9 cellular contexts compared by ENCODE assay signal in genomic region chr21:33127154-33127893, GRCh38. TPM values are rescaled to one million over a fixed set of nuclear protein-coding genes. Genes with fewer than 3 reads are reported as not detected.
DNase-seq lines count a peak whose midpoint lies in the region; ATAC-seq and TF ChIP-seq lines count a peak whose summit lies in the region.
"Had no signal": no experiment of that assay in that cellular context is flagged by ENCODE, and none has a peak within 500 bp of the region (broad histone marks: within the 10 kb centered on the region; RNA-seq: fewer than 3 reads in every experiment).

No MANE protein-coding gene starts in this region.

- CTCF ChIA-PET in OCI-LY7 (lab: Charles Lee; ENCODE audit: unreplicated experiment): no interaction called here

- intact Hi-C loops in OCI-LY7 (cut with micrococcal nuclease; ENCODE audit: unreplicated experiment): loop anchor here (5.0 to 10.0 kb wide), 2 partner anchors 185 to 293 kb away; no protein-coding TSS in a partner anchor

- H3K36me3 ChIP-seq in OCI-LY7 (ENCODE audit: insufficient read depth, low read length): no peaks in the 10 kb centered on the region

- H3K27me3 Mint-ChIP-seq in nephron progenitor cell (ENCODE audit: low read depth, poor library complexity): peaks cover 58% of the 10 kb centered on the region

- no TSS peak for BruUV-seq in OCI-LY7 (replicated peaks; lab: Mats Ljungman, UMichigan)

- peaks cover 9% of the 10 kb centered on the region for H3K4me1 Mint-ChIP-seq in nephron progenitor cell

- peak overlapping the region; percentile 57 for H3K4me2 ChIP-seq in OCI-LY7 (ENCODE audit: low read length)

- peak overlapping the region; percentile 44 for H3K4me3 ChIP-seq in OCI-LY7 (ENCODE audit: low read depth, low read length, poor library complexity, severe bottlenecking)

- no peaks in the 10 kb centered on the region for H3K36me3 Mint-ChIP-seq in nephron progenitor cell (ENCODE audit: low read depth)

- no peaks in the 10 kb centered on the region for H4K20me1 ChIP-seq in OCI-LY7 (ENCODE audit: insufficient read depth, low read length)

- H3K9me2 ChIP-seq in OCI-LY7 (ENCODE audit: insufficient read depth, low read length): no peaks in the 10 kb centered on the region

- H2AFZ ChIP-seq in OCI-LY7 (ENCODE audit: low read length): peak overlapping the region; percentile 49; the same call in 1 of the 2 replicates

- no peaks in the 10 kb centered on the region for H3K79me2 ChIP-seq in OCI-LY7 (ENCODE audit: insufficient read depth, low read depth, low read length)

- peak; percentile 64 for ATAC-seq in HG03432 (IDR thresholded peaks at IDR 0.05; ENCODE audit: unreplicated experiment)
- peak; percentile 66 for ATAC-seq in stimulated activated naive CD8-positive, alpha-beta T cell treated with anti-CD3 and anti-CD28 coated beads, Interleukin-15, Interleukin-2, amounts not matched to agents 100 U/mL and 50 U/mL, for 24 hours

- TF ChIP-seq CTCF in OCI-LY7 (conservative IDR thresholded peaks at IDR 0.05; ENCODE audit: low read length): peak; percentile 94
- TF ChIP-seq CTCF in nephron progenitor cell (IDR thresholded peaks at IDR 0.05): peak; percentile 72

- no peaks in the 10 kb centered on the region for H3K9me3 ChIP-seq in OCI-LY7 (ENCODE audit: low read length)

- POLR2A ChIA-PET in OCI-LY7 (lab: Charles Lee): interaction anchor here (0.7 to 1.8 kb wide), 2 partner anchors 8 to 18 kb away, joined by 3 to 4 read pairs; no protein-coding TSS in a partner anchor

- no peak overlapping the region for H3K27ac ChIP-seq in OCI-LY7 (ENCODE audit: low read depth, low read length, poor library complexity, severe bottlenecking)

- H3K4me3 Mint-ChIP-seq in nephron progenitor cell: peak overlapping the region; percentile 70

- no peaks in the 10 kb centered on the region for H3K9me3 Mint-ChIP-seq in nephron progenitor cell

- DNase-seq in Daoy (ENCODE audit: low read depth) (peak; percentile 85), OCI-LY7 (ENCODE audit: low spot score) (peak; percentile 65), fibroblast of the conjunctiva (ENCODE audit: low read depth) (peak; percentile 47), nephron progenitor cell (peak; percentile 83), GOT3 (lab: John Stamatoyannopoulos, UW) (no peak)
- peak; percentile 3 to 23 for DNase-seq in activated T-helper 1 cell treated with anti-CD3 and anti-CD28 coated beads, Interleukin-2, amount 50 U/mL, for 16 hours (ENCODE audit: low read depth in 1 of 2, low spot score in 1 of 2)
- DNase-seq in stimulated activated naive CD8-positive, alpha-beta T cell treated with anti-CD3 and anti-CD28 coated beads, Interleukin-15, Interleukin-2, amounts not matched to agents 100 U/mL and 50 U/mL, for 24 hours: peak; percentile 79

- no peak overlapping the region for H3K27ac Mint-ChIP-seq in nephron progenitor cell

- H3K4me1 ChIP-seq in OCI-LY7 (ENCODE audit: insufficient read depth, low read length, poor library complexity, severe bottlenecking): no peaks in the 10 kb centered on the region

RNA-seq across cellular contexts. Expression of gene OLIG1, which starts 57.4 kb away (rescaled TPM):
- not detected in 2 replicates for total RNA-seq in Daoy (2014; rRNA removed; shearing (Covaris generic))
- total RNA-seq in OCI-LY7 (2014; rRNA removed; shearing (Covaris generic)): not detected in 2 replicates
- not detected in 2 replicates for total RNA-seq in OCI-LY7 (2022)
- total RNA-seq: subcutaneous adipose tissue had no signal
